Comparison of ENCODE assay signal across 13 cellular contexts in genomic region chr2:88074854-88075292, GRCh38. TPM values are rescaled to one million over a fixed set of nuclear protein-coding genes. Genes with fewer than 3 reads are reported as not detected.
A peak's percentile ranks its signal among the peaks of the same experiment; 100 is the strongest.
DNase-seq lines count a peak whose midpoint lies in the region; ATAC-seq, FAIRE-seq and TF ChIP-seq lines count a peak whose summit lies in the region.
"Had no signal": no experiment of that assay in that cellular context is flagged by ENCODE, and none has a peak within 500 bp of the region (broad histone marks: within the 10 kb centered on the region; RNA-seq: fewer than 3 reads in every experiment).

No MANE protein-coding gene starts in this region.

- H3K27me3 ChIP-seq in gastroesophageal sphincter (peaks cover 2% of the 10 kb centered on the region), small intestine (ENCODE audit: control insufficient read depth in 2 of 2, insufficient read depth in 2 of 2, low read length in 2 of 2) (no peaks in the 10 kb centered on the region)
- H3K27me3 ChIP-seq: BLaER1 treated with 17β-estradiol and CSF1 and Interleukin-3, amounts not matched to agents 10 nM and 100 nM had no signal

- ATAC-seq in T-helper 17 cell (no peak), gastroesophageal sphincter (peak; percentile 48), HG03439 (IDR thresholded peaks at IDR 0.05; ENCODE audit: unreplicated experiment) (no peak)

- no peaks in the 10 kb centered on the region for H3K36me3 Mint-ChIP-seq in T-helper 17 cell (ENCODE audit: low read depth)

- DNase-seq in AG04449 (ENCODE audit: low read depth, low spot score) (peak; percentile 87), HT1080 (ENCODE audit: low read depth) (peak; percentile 25), T-helper 17 cell (no peak), small intestine (no peak), NCI-H226 (no peak), T1000 (lab: John Stamatoyannopoulos, UW) (no peak)
- DNase-seq: activated CD4-positive, alpha-beta T cell treated with anti-CD3 and anti-CD28 coated beads, Interleukin-2, amount 10 ng/mL, durations not matched to agents 7 days and 5 days; effector CD4-positive, alpha-beta T cell; NCI-H1930 had no signal

- no peak for FAIRE-seq in small intestine (lab: Jason Lieb, UNC)
- FAIRE-seq: GM19239 had no signal

- no peaks in the 10 kb centered on the region for H3K4me1 ChIP-seq in gastroesophageal sphincter
- H3K4me1 ChIP-seq in small intestine (ENCODE audit: control insufficient read depth in 2 of 2, insufficient read depth in 1 of 2, low read depth in 1 of 2, low read length in 1 of 2): no peaks in the 10 kb centered on the region
- H3K4me1 ChIP-seq: BLaER1 treated with 17β-estradiol and CSF1 and Interleukin-3, amounts not matched to agents 10 nM and 100 nM had no signal

- H3K4me3 ChIP-seq in AG04449 (ENCODE audit: low read depth, low read length) (no peak overlapping the region), gastroesophageal sphincter (no peak overlapping the region), small intestine (ENCODE audit: low read depth in 1 of 2, low read length in 2 of 2) (no peak overlapping the region)
- H3K4me3 ChIP-seq: BLaER1 treated with 17β-estradiol and CSF1 and Interleukin-3, amounts not matched to agents 10 nM and 100 nM had no signal

- H3K9me3 ChIP-seq in T-helper 17 cell (ENCODE audit: control insufficient read depth, low read length, poor library complexity, severe bottlenecking) (no peaks in the 10 kb centered on the region), gastroesophageal sphincter (peaks cover 0 to 5% (median 0%) of the 10 kb centered on the region in 3 donors), small intestine (ENCODE audit: control insufficient read depth, low read depth) (no peaks in the 10 kb centered on the region)

- no peaks in the 10 kb centered on the region for H3K4me1 Mint-ChIP-seq in T-helper 17 cell
- H3K4me1 Mint-ChIP-seq: activated CD4-positive, alpha-beta T cell treated with anti-CD3 and anti-CD28 coated beads, Interleukin-2, amount 10 ng/mL, durations not matched to agents 7 days and 5 days had no signal

- WGBS in gastroesophageal sphincter (ENCODE audit: low coverage in 1 of 2), 2 donors: 35 to 37% methylated on average over 4 of the region's 4 CpGs
- 53 to 75% (median 65%) methylated on average over 4 of the region's 4 CpGs for WGBS in small intestine, 3 donors

- TF ChIP-seq CTCF in AG04449 (IDR thresholded peaks at IDR 0.05; ENCODE audit: insufficient read depth, low read length, missing control alignments) (no peak), gastroesophageal sphincter (IDR thresholded peaks at IDR 0.05) (no peak)

- peak overlapping the region in 2 of 4 donors; percentile 7 to 27 for H3K27ac ChIP-seq in gastroesophageal sphincter
- H3K27ac ChIP-seq in small intestine (ENCODE audit: low read depth in 1 of 2, low read length in 1 of 2): no peak overlapping the region
- H3K27ac ChIP-seq: BLaER1 treated with 17β-estradiol and CSF1 and Interleukin-3, amounts not matched to agents 10 nM and 100 nM had no signal

- H3K4me3 Mint-ChIP-seq in T-helper 17 cell: no peak overlapping the region
- H3K4me3 Mint-ChIP-seq: activated CD4-positive, alpha-beta T cell treated with anti-CD3 and anti-CD28 coated beads, Interleukin-2, amount 10 ng/mL, durations not matched to agents 7 days and 5 days had no signal

- CTCF ChIA-PET in AG04449 (lab: Yijun Ruan, JAX): interaction anchor here (1.0 to 5.7 kb wide), 2 partner anchors 14 to 27 kb away, joined by 4 to 45 read pairs; no protein-coding TSS in a partner anchor

- no peak for TF ChIP-seq EP300 in gastroesophageal sphincter (IDR thresholded peaks at IDR 0.05)

- POLR2A ChIA-PET in AG04449 (lab: Yijun Ruan, JAX): interaction anchor here (1.2 kb wide), 1 partner anchor 21 kb away, joined by 4 read pairs; no protein-coding TSS in a partner anchor

- H3K27ac Mint-ChIP-seq in T-helper 17 cell: peak overlapping the region; percentile 29
- H3K27ac Mint-ChIP-seq: activated CD4-positive, alpha-beta T cell treated with anti-CD3 and anti-CD28 coated beads, Interleukin-2, amount 10 ng/mL, durations not matched to agents 7 days and 5 days had no signal

- TF ChIP-seq POLR2A in gastroesophageal sphincter (IDR thresholded peaks at IDR 0.05): no peak

- H3K27me3 Mint-ChIP-seq in T-helper 17 cell: peaks cover 25% of the 10 kb centered on the region
- H3K27me3 Mint-ChIP-seq: activated CD4-positive, alpha-beta T cell treated with anti-CD3 and anti-CD28 coated beads, Interleukin-2, amount 10 ng/mL, durations not matched to agents 7 days and 5 days had no signal

- no peaks in the 10 kb centered on the region for H3K36me3 ChIP-seq in gastroesophageal sphincter
- no peaks in the 10 kb centered on the region for H3K36me3 ChIP-seq in small intestine (ENCODE audit: control insufficient read depth in 2 of 2, insufficient read depth in 2 of 2, low read length in 2 of 2)
- H3K36me3 ChIP-seq: BLaER1 treated with 17β-estradiol and CSF1 and Interleukin-3, amounts not matched to agents 10 nM and 100 nM had no signal

RNA-seq across cellular contexts. Expression of gene SMYD1, which starts 7.2 kb away (rescaled TPM):
- not detected in 2 replicates for total RNA-seq in HT1080 (2014; rRNA removed; shearing (Covaris generic))
- not detected in 2 replicates for polyA plus RNA-seq in HT1080 (2015; cell fraction: cytosol; rRNA removed)
- polyA plus RNA-seq in HT1080 (2015; cell fraction: nucleus; rRNA removed): not detected in 2 replicates
- total RNA-seq in T-helper 17 cell: not detected
- 10 to 100 TPM in 3 of 4 donors, 1 to 10 TPM in 1; 2.0 to 37.0 (median 13.2) TPM for total RNA-seq in gastroesophageal sphincter
- polyA plus RNA-seq in small intestine: 1 to 10 TPM in 1 of 3 donors, under 1 TPM in 1, not detected in 1; 0.34 to 1.6 TPM
- total RNA-seq: activated CD4-positive, alpha-beta T cell treated with anti-CD3 and anti-CD28 coated beads, Interleukin-2, amount 10 ng/mL, durations not matched to agents 7 days and 5 days had no signal

RNA-seq across cellular contexts. Expression of gene KRCC1, which starts 19.3 kb away (rescaled TPM):
- 7.9 and 8.0 TPM in 2 replicates for total RNA-seq in HT1080 (2014; rRNA removed; shearing (Covaris generic))
- 12.1 and 16.5 TPM in 2 replicates for polyA plus RNA-seq in HT1080 (2015; cell fraction: cytosol; rRNA removed)
- polyA plus RNA-seq in HT1080 (2015; cell fraction: nucleus; rRNA removed): 7.8 and 8.2 TPM in 2 replicates
- total RNA-seq in T-helper 17 cell (10 to 100 TPM in 1 of 2 donors, 1 to 10 TPM in 1; 7.8 to 10.6 TPM), gastroesophageal sphincter (10 to 100 TPM; 28.3 to 45.3 (median 32.9) TPM)
- polyA plus RNA-seq in small intestine: 10 to 100 TPM; 35.1 to 63.1 (median 35.7) TPM

RNA-seq across cellular contexts. Expression of gene FABP1, which starts 53.0 kb away (rescaled TPM):
- not detected in 2 replicates for total RNA-seq in HT1080 (2014; rRNA removed; shearing (Covaris generic))
- not detected in 2 replicates for polyA plus RNA-seq in HT1080 (2015; cell fraction: cytosol; rRNA removed)
- polyA plus RNA-seq in HT1080 (2015; cell fraction: nucleus; rRNA removed): not detected in 2 replicates
- total RNA-seq in T-helper 17 cell: not detected
- not detected for total RNA-seq in gastroesophageal sphincter
- over 10,000 TPM in 2 of 3 donors, 1,000 to 10,000 TPM in 1; 3,082 to 23,034 (median 10,168) TPM for polyA plus RNA-seq in small intestine
- total RNA-seq: activated CD4-positive, alpha-beta T cell treated with anti-CD3 and anti-CD28 coated beads, Interleukin-2, amount 10 ng/mL, durations not matched to agents 7 days and 5 days had no signal

RNA-seq across cellular contexts. Expression of gene RNU2-63P, which starts 58.5 kb away (rescaled TPM):
- total RNA-seq in HT1080 (2014; rRNA removed; shearing (Covaris generic)): 78.3 and 129 TPM in 2 replicates
- not detected in 2 replicates for polyA plus RNA-seq in HT1080 (2015; cell fraction: cytosol; rRNA removed)
- polyA plus RNA-seq in HT1080 (2015; cell fraction: nucleus; rRNA removed): not detected in 2 replicates
- total RNA-seq in T-helper 17 cell (10 to 100 TPM in 1 of 2 donors, 1 to 10 TPM in 1; 8.3 to 16.2 TPM), gastroesophageal sphincter (not detected)
- not detected for polyA plus RNA-seq in small intestine

Comparison
In these comparisons a context has a peak if more than half of its experiments do, and no peak if none do; other contexts are left out.
1. DNase-seq: peak in AG04449 (single experiment) and HT1080 (single experiment); none in T-helper 17 cell (0 of 3), small intestine (single experiment), NCI-H226 (single experiment) and T1000 (single experiment).